In genomic region chr10:1043532-1043995, GRCh38 we compare ENCODE assay signal across 8 cellular contexts. TPM values are rescaled to one million over a fixed set of nuclear protein-coding genes. Genes with fewer than 3 reads are reported as not detected.
DNase-seq lines count a peak whose midpoint lies in the region; ATAC-seq and TF ChIP-seq lines count a peak whose summit lies in the region.

No MANE protein-coding gene starts in this region.

- H3K4me1 ChIP-seq in skeletal muscle tissue (ENCODE audit: control insufficient read depth in 3 of 3, insufficient read depth in 3 of 3, low read length in 3 of 3) = peaks cover 27 to 46% (median 33%) of the 10 kb centered on the region in 3 donors
- H3K4me1 ChIP-seq in endodermal cell (ENCODE audit: control insufficient read depth, insufficient read depth, low read length) = no peaks in the 10 kb centered on the region

- H3K4me3 ChIP-seq in skeletal muscle tissue (ENCODE audit: low read length in 3 of 3) (peak overlapping the region in 2 of 3 donors; percentile 0 to 1), foreskin fibroblast (ENCODE audit: low read depth in 1 of 2, low read length in 2 of 2) (peak overlapping the region in 1 of 2 donors; percentile 11), endodermal cell (ENCODE audit: low read length) (no peak overlapping the region)

- peaks cover 39% of the 10 kb centered on the region for H3K36me3 Mint-ChIP-seq in endodermal cell (ENCODE audit: low read depth)

- H3K9ac ChIP-seq in skeletal muscle tissue (ENCODE audit: low read depth in 1 of 3, low read length in 3 of 3) = peak overlapping the region in 2 of 3 donors; percentile 63 to 64
- no peak overlapping the region for H3K9ac ChIP-seq in endodermal cell (ENCODE audit: extremely low read depth, low read length, poor library complexity, severe bottlenecking)

- H3K9me3 Mint-ChIP-seq in endodermal cell = no peaks in the 10 kb centered on the region

- no peaks in the 10 kb centered on the region for H3K27me3 Mint-ChIP-seq in endodermal cell (ENCODE audit: insufficient read depth)

- H3K4me1 Mint-ChIP-seq in endodermal cell = peaks cover 10% of the 10 kb centered on the region

- TF ChIP-seq POLR2A in erythroblast (IDR thresholded peaks at IDR 0.05; ENCODE audit: low read length) = no peak

- H3K27ac ChIP-seq in skeletal muscle tissue (ENCODE audit: low read depth, low read length) (peak overlapping the region; percentile 62), endodermal cell (ENCODE audit: low read depth, low read length) (no peak overlapping the region)

- no peak overlapping the region for H3K4me3 Mint-ChIP-seq in endodermal cell

- no peak for TF ChIP-seq CTCF in foreskin fibroblast (IDR thresholded peaks at IDR 0.05; ENCODE audit: low read depth, low read length)
- TF ChIP-seq CTCF in endodermal cell (conservative IDR thresholded peaks at IDR 0.05) = no peak

- ATAC-seq in GM18498 (IDR thresholded peaks at IDR 0.05; ENCODE audit: unreplicated experiment) (peak; percentile 63), GM21619 (IDR thresholded peaks at IDR 0.05; ENCODE audit: unreplicated experiment) (peak; percentile 57)

- H3K9me3 ChIP-seq in skeletal muscle tissue (ENCODE audit: control insufficient read depth in 3 of 3, low read length in 3 of 3) (no peaks in the 10 kb centered on the region), endodermal cell (ENCODE audit: control insufficient read depth, low read length) (no peaks in the 10 kb centered on the region)

- WGBS in endodermal cell (ENCODE audit: insufficient coverage in 1 of 2, insufficient read length in 1 of 2), 2 experiments = 90 to 94% methylated on average over 8 to 12 of the region's 12 CpGs

- DNase-seq in NAMALWA (ENCODE audit: low spot score) (peak; percentile 88), erythroblast (lab: John Stamatoyannopoulos, UW) (peak; percentile 42 to 46), NCI-H1092 treated with DMSO at 0.1 percent for 48 hours (lab: John Stamatoyannopoulos, UW) (no peak), foreskin fibroblast (no peak), endodermal cell (no peak)

- no peak overlapping the region for H3K27ac Mint-ChIP-seq in endodermal cell

- H3K36me3 ChIP-seq in skeletal muscle tissue (ENCODE audit: control insufficient read depth in 3 of 3, insufficient read depth in 3 of 3, low read length in 3 of 3) = peaks cover 12 to 19% (median 14%) of the 10 kb centered on the region in 3 donors
- H3K36me3 ChIP-seq in endodermal cell (ENCODE audit: control insufficient read depth, insufficient read depth, low read length) = peaks cover 63% of the 10 kb centered on the region

- no peaks in the 10 kb centered on the region for H3K27me3 ChIP-seq in skeletal muscle tissue (ENCODE audit: control insufficient read depth in 3 of 3, insufficient read depth in 3 of 3, low read length in 3 of 3)
- H3K27me3 ChIP-seq in endodermal cell (ENCODE audit: control insufficient read depth, insufficient read depth, low read length, poor library complexity, severe bottlenecking) = no peaks in the 10 kb centered on the region

RNA-seq across cellular contexts. Expression of gene IDI1, which starts 5.4 kb away (rescaled TPM):
- total RNA-seq in skeletal muscle tissue (31.8 TPM), endodermal cell (10 to 100 TPM; 36.3 to 53.3 TPM)
- 181 TPM for polyA plus RNA-seq in endodermal cell (2013, experiment 1 of 2)
- polyA plus RNA-seq in endodermal cell (2013, experiment 2 of 2) = 202 TPM

RNA-seq across cellular contexts. Expression of gene WDR37, which starts 12.6 kb away (rescaled TPM):
- 12.5 TPM for total RNA-seq in skeletal muscle tissue
- total RNA-seq in endodermal cell = 10 to 100 TPM; 10.7 TPM
- 14.2 TPM for polyA plus RNA-seq in endodermal cell (2013, experiment 1 of 2)
- 13.2 TPM for polyA plus RNA-seq in endodermal cell (2013, experiment 2 of 2)

RNA-seq across cellular contexts. Expression of gene IDI2, which starts 17.9 kb away (rescaled TPM):
- not detected for total RNA-seq in skeletal muscle tissue
- not detected for total RNA-seq in endodermal cell
- polyA plus RNA-seq in endodermal cell (2013, experiment 1 of 2) = not detected
- polyA plus RNA-seq in endodermal cell (2013, experiment 2 of 2) = not detected

RNA-seq across cellular contexts. Expression of gene GTPBP4, which starts 55.3 kb away (rescaled TPM):
- 14.1 TPM for total RNA-seq in skeletal muscle tissue
- 10 to 100 TPM; 67.2 to 70.9 TPM for total RNA-seq in endodermal cell
- 47.9 TPM for polyA plus RNA-seq in endodermal cell (2013, experiment 1 of 2)
- polyA plus RNA-seq in endodermal cell (2013, experiment 2 of 2) = 55.6 TPM

Comparison
In these comparisons a context has a peak if more than half of its experiments do, and no peak if none do; other contexts are left out.
1. DNase-seq: peak in NAMALWA (single experiment) and erythroblast (2 of 2); none in NCI-H1092 treated with DMSO at 0.1 percent for 48 hours (single experiment), foreskin fibroblast (0 of 2) and endodermal cell (single experiment).